Comparison of ENCODE assay signal across 29 cellular contexts in genomic region chr4:65310586-65310985, GRCh38.
"Had no signal": no experiment of that assay in that cellular context is flagged by ENCODE, and none has a peak within 500 bp of the region (broad histone marks: within the 10 kb centered on the region; RNA-seq: fewer than 3 reads in every experiment).

No MANE protein-coding gene starts in this region.

- H3K4me1 Mint-ChIP-seq: natural killer cell; nephron; neural progenitor cell; stimulated activated effector memory CD8-positive, alpha-beta T cell treated with anti-CD3 and anti-CD28 coated beads, Interleukin-12 subunit alpha, Interleukin-12 subunit beta, amount 100 ng/mL, for 72 hours; stimulated activated naive CD8-positive, alpha-beta T cell treated with anti-CD3 and anti-CD28 coated beads, Interleukin-15, amount 100 ng/mL, for 72 hours had no signal

- DNase-seq: natural killer cell; occipital lobe; ovary; posterior cingulate gyrus; psoas muscle; right cardiac atrium; right lobe of liver; sigmoid colon; small intestine; stimulated activated CD4-positive, alpha-beta T cell treated with anti-CD3 and anti-CD28 coated beads, Interleukin-15, amount 100 ng/mL, for 24 hours; stimulated activated CD4-positive, alpha-beta T cell treated with anti-CD3 and anti-CD28 coated beads, Interleukin-2, amount 100 ng/mL, for 24 hours; stimulated activated CD4-positive, alpha-beta T cell treated with anti-CD3 and anti-CD28 coated beads, Interleukin-2, amount 100 ng/mL, for 48 hours; stimulated activated CD4-positive, alpha-beta T cell treated with anti-CD3 and anti-CD28 coated beads, Interleukin-4, amount 100 ng/mL, for 24 hours; stimulated activated naive CD4-positive, alpha-beta T cell; stimulated activated naive CD8-positive, alpha-beta T cell treated with anti-CD3 and anti-CD28 coated beads, Interleukin-15, amount 100 ng/mL, for 72 hours; stimulated activated naive CD8-positive, alpha-beta T cell treated with anti-CD3 and anti-CD28 coated beads, Interleukin-15, Interleukin-2, amounts not matched to agents 100 U/mL and 50 U/mL, for 24 hours; substantia nigra; testis; tibial artery; transverse colon; upper lobe of right lung; uterus had no signal

- H2AFZ ChIP-seq: neural progenitor cell, parathyroid adenoma had no signal

- H3K4me3 Mint-ChIP-seq: natural killer cell; nephron; neural progenitor cell; stimulated activated effector memory CD8-positive, alpha-beta T cell treated with anti-CD3 and anti-CD28 coated beads, Interleukin-12 subunit alpha, Interleukin-12 subunit beta, amount 100 ng/mL, for 72 hours; stimulated activated naive CD8-positive, alpha-beta T cell treated with anti-CD3 and anti-CD28 coated beads, Interleukin-15, amount 100 ng/mL, for 72 hours; type B pancreatic cell had no signal

- H3K27me3 ChIP-seq: neural progenitor cell, ovary, right lobe of liver, sigmoid colon, suprapubic skin, testis, tibial artery, transverse colon, upper lobe of right lung, uterus had no signal

- H3K9ac ChIP-seq: neural progenitor cell, parathyroid adenoma had no signal

- H3K27ac Mint-ChIP-seq: natural killer cell; nephron; neural progenitor cell; progenitor cell of endocrine pancreas; stimulated activated effector memory CD8-positive, alpha-beta T cell treated with anti-CD3 and anti-CD28 coated beads, Interleukin-12 subunit alpha, Interleukin-12 subunit beta, amount 100 ng/mL, for 72 hours; stimulated activated naive CD8-positive, alpha-beta T cell treated with anti-CD3 and anti-CD28 coated beads, Interleukin-15, amount 100 ng/mL, for 72 hours; type B pancreatic cell had no signal

- H3K4me1 ChIP-seq: neural progenitor cell, parathyroid adenoma, psoas muscle, right lobe of liver, sigmoid colon, suprapubic skin, testis, tibial artery, transverse colon, upper lobe of right lung, uterus had no signal

- H3K36me3 Mint-ChIP-seq: neural progenitor cell; stimulated activated effector memory CD8-positive, alpha-beta T cell treated with anti-CD3 and anti-CD28 coated beads, Interleukin-12 subunit alpha, Interleukin-12 subunit beta, amount 100 ng/mL, for 72 hours; type B pancreatic cell had no signal

- H3K4me2 ChIP-seq: neural progenitor cell had no signal

- H3K9me3 ChIP-seq: ovary, psoas muscle, right lobe of liver, sigmoid colon, suprapubic skin, testis, tibial artery, transverse colon, upper lobe of right lung, uterus had no signal

- H3K27ac ChIP-seq: neural progenitor cell, ovary, parathyroid adenoma, psoas muscle, right lobe of liver, sigmoid colon, suprapubic skin, testis, tibial artery, transverse colon, upper lobe of right lung, uterus had no signal

- H3K4me3 ChIP-seq: neural progenitor cell, ovary, psoas muscle, right lobe of liver, sigmoid colon, suprapubic skin, testis, tibial artery, transverse colon, upper lobe of right lung, uterus had no signal

- H3K9me3 Mint-ChIP-seq: nephron, neural progenitor cell, type B pancreatic cell had no signal

- H3K36me3 ChIP-seq: neural progenitor cell, ovary, right lobe of liver, sigmoid colon, suprapubic skin, tibial artery, transverse colon, upper lobe of right lung, uterus had no signal

- ATAC-seq: natural killer cell; psoas muscle; right cardiac atrium; right lobe of liver; stimulated activated effector memory CD8-positive, alpha-beta T cell treated with anti-CD3 and anti-CD28 coated beads, Interleukin-12 subunit alpha, Interleukin-12 subunit beta, amount 100 ng/mL, for 72 hours; stimulated activated naive CD8-positive, alpha-beta T cell treated with anti-CD3 and anti-CD28 coated beads, Interleukin-15, amount 100 ng/mL, for 72 hours; stimulated activated naive CD8-positive, alpha-beta T cell treated with anti-CD3 and anti-CD28 coated beads, Interleukin-15, Interleukin-2, amounts not matched to agents 100 U/mL and 50 U/mL, for 24 hours; upper lobe of right lung had no signal

- H3K79me2 ChIP-seq: parathyroid adenoma had no signal

- H3K27me3 Mint-ChIP-seq: progenitor cell of endocrine pancreas; stimulated activated naive CD8-positive, alpha-beta T cell treated with anti-CD3 and anti-CD28 coated beads, Interleukin-15, amount 100 ng/mL, for 72 hours; type B pancreatic cell had no signal
